ENCODE assay signal across 9 cellular contexts in the genomic region with DNA sequence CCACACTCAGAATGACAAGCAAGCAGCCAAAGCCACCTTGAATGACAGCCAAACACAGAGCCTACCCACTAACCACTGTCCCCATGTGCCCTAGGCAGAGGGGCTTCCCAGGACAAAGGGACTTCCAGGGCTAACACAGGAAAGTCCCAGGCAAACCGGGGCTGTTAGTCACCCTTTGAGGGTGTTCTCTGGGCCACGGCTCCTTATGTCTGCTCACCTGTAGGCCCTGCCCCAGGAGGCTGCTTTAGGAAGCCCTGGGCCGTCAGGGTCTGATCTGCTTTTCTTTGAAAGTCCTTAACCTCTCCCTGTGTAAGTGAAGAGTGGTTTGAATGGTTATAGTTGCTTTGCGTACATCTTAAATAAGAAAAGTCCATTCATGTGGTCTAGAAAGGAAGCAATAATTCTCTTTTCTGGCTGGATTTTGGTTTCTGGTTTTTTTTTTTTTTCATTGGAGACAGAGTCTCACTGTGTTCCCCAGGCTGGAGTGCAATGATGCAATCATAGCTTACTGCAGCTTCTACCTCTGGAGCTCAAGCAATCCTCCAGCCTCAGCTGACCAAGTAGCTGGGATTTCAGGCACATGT.
A peak's percentile ranks its signal among the peaks of the same experiment; 100 is the strongest.
DNase-seq lines count a peak whose midpoint lies in the region; ATAC-seq and TF ChIP-seq lines count a peak whose summit lies in the region.
"Had no signal": no experiment of that assay in that cellular context is flagged by ENCODE, and none has a peak within 500 bp of the region (broad histone marks: within the 10 kb centered on the region; RNA-seq: fewer than 3 reads in every experiment).

No MANE protein-coding gene starts in this region.

- in situ Hi-C loops in brain microvascular endothelial cell (cut with HindIII; ENCODE audit: low pct_ligation_motif_present, low sequenced_read_pairs), result no loop called here

- no peak overlapping the region for H3K4me3 ChIP-seq in brain microvascular endothelial cell (ENCODE audit: low read depth, low read length)

- peak overlapping the region; percentile 86 for H3K27ac ChIP-seq in brain microvascular endothelial cell

- no peak for TF ChIP-seq CTCF in brain microvascular endothelial cell (IDR thresholded peaks at IDR 0.05; ENCODE audit: low read depth, low read length, missing control alignments)

- peak in 1 of 2 donors; percentile 61 for DNase-seq in activated naive CD4-positive, alpha-beta T cell treated with anti-CD3 and anti-CD28 coated beads, Interleukin-2, amount 50 U/mL, for 72 hours (ENCODE audit: low spot score in 2 of 2)
- DNase-seq in activated naive CD4-positive, alpha-beta T cell (lab: John Stamatoyannopoulos, UW), result no peak
- DNase-seq in brain microvascular endothelial cell, result no peak
- peak; percentile 22 for DNase-seq in stromal cell of bone marrow (ENCODE audit: low read depth)
- no peak for DNase-seq in ureter (ENCODE audit: low spot score)
- no peak for DNase-seq in effector CD8-positive, alpha-beta T cell (lab: John Stamatoyannopoulos, UW)
- no peak for DNase-seq in NCI-H2196 treated with DMSO at 0.1 percent for 48 hours (lab: John Stamatoyannopoulos, UW; ENCODE audit: unreplicated experiment)
- DNase-seq: natural killer cell had no signal

- H3K36me3 Mint-ChIP-seq in activated naive CD4-positive, alpha-beta T cell treated with anti-CD3 and anti-CD28 coated beads, Interleukin-2, amount 50 U/mL, for 72 hours, result peaks cover 0 to 3% of the 10 kb centered on the region in 2 donors
- H3K36me3 Mint-ChIP-seq: natural killer cell had no signal

- H3K27ac Mint-ChIP-seq in activated naive CD4-positive, alpha-beta T cell treated with anti-CD3 and anti-CD28 coated beads, Interleukin-2, amount 50 U/mL, for 72 hours, result peak overlapping the region in 1 of 2 donors; percentile 8
- H3K27ac Mint-ChIP-seq: natural killer cell had no signal

- no peaks in the 10 kb centered on the region for H3K9me3 Mint-ChIP-seq in activated naive CD4-positive, alpha-beta T cell treated with anti-CD3 and anti-CD28 coated beads, Interleukin-2, amount 50 U/mL, for 72 hours

- no peaks in the 10 kb centered on the region for H3K27me3 ChIP-seq in brain microvascular endothelial cell (replicated peaks)

- ATAC-seq in activated naive CD4-positive, alpha-beta T cell treated with anti-CD3 and anti-CD28 coated beads, Interleukin-2, amount 50 U/mL, for 72 hours, result peak; percentile 71 to 88
- peak; percentile 77 for ATAC-seq in HG02981 (IDR thresholded peaks at IDR 0.05; ENCODE audit: unreplicated experiment)

- H3K36me3 ChIP-seq in brain microvascular endothelial cell (replicated peaks), result no peaks in the 10 kb centered on the region
